In the genomic region with DNA sequence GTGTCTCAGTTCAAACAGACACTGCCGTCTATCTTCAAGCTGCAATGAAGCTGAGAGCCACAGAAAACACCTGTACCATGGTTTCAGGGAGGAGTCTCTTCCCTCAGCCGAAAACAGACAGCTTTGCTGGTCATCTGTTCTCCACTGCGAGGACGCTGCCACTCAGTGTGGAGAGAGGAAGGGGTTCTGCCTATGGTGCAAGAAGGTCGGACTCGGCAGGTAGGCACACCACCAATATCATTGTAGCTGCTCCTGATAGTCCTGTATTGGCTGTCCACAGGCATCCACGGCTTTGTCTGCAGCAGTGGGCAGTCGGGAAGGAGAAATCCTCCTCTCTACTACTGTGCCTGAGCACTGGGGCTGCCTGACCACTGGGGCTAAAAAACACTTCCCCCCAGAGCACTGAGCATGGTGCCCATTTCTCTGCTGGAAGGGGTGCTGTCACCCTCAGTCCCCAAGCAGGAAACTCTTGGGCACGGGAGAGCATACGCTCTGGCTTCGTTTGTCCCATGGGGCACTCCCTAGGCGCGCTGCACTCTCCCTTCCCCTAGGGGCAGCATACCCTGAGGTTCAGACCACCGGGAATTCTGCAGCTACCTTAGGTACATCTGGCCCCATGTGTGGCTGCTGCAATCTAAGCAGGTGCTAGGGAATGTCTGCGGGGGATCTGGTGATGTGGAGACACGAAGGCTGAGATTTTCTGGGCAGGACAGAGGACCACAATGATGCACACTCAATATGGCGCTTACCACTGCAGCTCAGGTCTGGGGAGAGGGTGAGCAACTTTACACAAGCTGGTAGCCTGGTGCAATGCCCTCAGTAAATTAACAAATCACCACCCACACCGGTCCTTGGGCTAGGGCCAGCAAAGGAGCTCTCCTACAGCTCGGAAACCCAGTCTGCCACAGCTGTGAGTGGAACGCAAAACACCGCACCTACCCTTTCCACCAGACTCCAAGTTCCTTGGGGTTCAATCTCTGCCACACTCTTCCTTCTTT, we compare ENCODE assay signal across 8 cellular contexts.
DNase-seq lines count a peak whose midpoint lies in the region; ATAC-seq and TF ChIP-seq lines count a peak whose summit lies in the region.

No MANE protein-coding gene starts in this region.

- H3K9me3 ChIP-seq in BE2C (no peaks in the 10 kb centered on the region), hepatocyte (ENCODE audit: low read depth) (no peaks in the 10 kb centered on the region), upper lobe of right lung (no peaks in the 10 kb centered on the region), vagina (no peaks in the 10 kb centered on the region)

- H3K79me2 ChIP-seq in hepatocyte: no peaks in the 10 kb centered on the region

- H3K4me3 ChIP-seq in BE2C (ENCODE audit: low read depth, low read length): peak overlapping the region; percentile 76
- peak overlapping the region; percentile 0 for H3K4me3 ChIP-seq in hepatocyte
- H3K4me3 ChIP-seq in upper lobe of right lung: peak overlapping the region; percentile 36
- H3K4me3 ChIP-seq in vagina: peak overlapping the region in 1 of 2 donors; percentile 26

- 66% methylated on average over 21 of the region's 21 CpGs for WGBS in hepatocyte (ENCODE audit: low lambda C conversion rate, missing lambda C conversion rate)

- peak overlapping the region; percentile 49 for H3K27ac ChIP-seq in hepatocyte
- no peak overlapping the region for H3K27ac ChIP-seq in upper lobe of right lung
- H3K27ac ChIP-seq in vagina: no peak overlapping the region

- no peak for TF ChIP-seq POLR2A in vagina (IDR thresholded peaks at IDR 0.05)

- TF ChIP-seq CTCF in BE2C (IDR thresholded peaks at IDR 0.05; ENCODE audit: low read depth, low read length) (peak; percentile 77), hepatocyte (IDR thresholded peaks at IDR 0.05; ENCODE audit: poor library complexity) (peak; percentile 38), upper lobe of right lung (IDR thresholded peaks at IDR 0.05) (peak; percentile 26), vagina (IDR thresholded peaks at IDR 0.05) (no peak)

- no peaks in the 10 kb centered on the region for H4K20me1 ChIP-seq in hepatocyte (ENCODE audit: insufficient read depth, poor library complexity, severe bottlenecking)

- peak overlapping the region; percentile 64 for H2AFZ ChIP-seq in hepatocyte

- intact Hi-C loops in upper lobe of right lung (cut with DNase I): no loop called here
- intact Hi-C loops in vagina (cut with DNase I): no loop called here

- peak overlapping the region; percentile 72 for H3K4me2 ChIP-seq in hepatocyte

- H3K4me1 ChIP-seq in BE2C (peaks cover 3% of the 10 kb centered on the region; the same call in 1 of the 2 replicates), hepatocyte (ENCODE audit: insufficient read depth) (no peaks in the 10 kb centered on the region), upper lobe of right lung (no peaks in the 10 kb centered on the region), vagina (no peaks in the 10 kb centered on the region)

- ATAC-seq in GM18909 (IDR thresholded peaks at IDR 0.05; ENCODE audit: poor library complexity, unreplicated experiment) (peak; percentile 40), HG03097 (IDR thresholded peaks at IDR 0.05; ENCODE audit: low FRiP score, unreplicated experiment) (peak; percentile 44), upper lobe of right lung (peak; percentile 74)

- H3K36me3 ChIP-seq in BE2C (no peaks in the 10 kb centered on the region), hepatocyte (replicated peaks; ENCODE audit: insufficient read depth, low read depth) (no peaks in the 10 kb centered on the region), upper lobe of right lung (no peaks in the 10 kb centered on the region), vagina (no peaks in the 10 kb centered on the region)

- H3K9me2 ChIP-seq in hepatocyte (replicated peaks; ENCODE audit: insufficient read depth): no peaks in the 10 kb centered on the region

- DNase-seq in BE2C: peak; percentile 66
- DNase-seq in SW480 (ENCODE audit: low spot score): peak; percentile 83
- peak; percentile 67 for DNase-seq in hepatocyte (ENCODE audit: low spot score)
- DNase-seq in upper lobe of right lung: peak; percentile 58
- no peak for DNase-seq in vagina (ENCODE audit: extremely low spot score in 2 of 2)
- no peak for DNase-seq in cerebellum (ENCODE audit: low spot score)

- H3K27me3 ChIP-seq in BE2C (no peaks in the 10 kb centered on the region), hepatocyte (no peaks in the 10 kb centered on the region), upper lobe of right lung (no peaks in the 10 kb centered on the region), vagina (no peaks in the 10 kb centered on the region)

Comparison
In these comparisons a context has a peak if more than half of its experiments do, and no peak if none do; other contexts are left out.
1. DNase-seq: peak in BE2C (single experiment), SW480 (single experiment), hepatocyte (single experiment) and upper lobe of right lung (single experiment); none in vagina (0 of 2) and cerebellum (single experiment).
2. CTCF ChIP-seq: peak in BE2C (single experiment), hepatocyte (single experiment) and upper lobe of right lung (single experiment); none in vagina (0 of 3).
3. Peak in every context shown above with its lines, with median percentiles within 50 percentile points of each other: ATAC-seq.